18 cellular contexts compared by ENCODE assay signal in genomic region chr20:47120346-47120745, GRCh38.
"Had no signal": no experiment of that assay in that cellular context is flagged by ENCODE, and none has a peak within 500 bp of the region (broad histone marks: within the 10 kb centered on the region; RNA-seq: fewer than 3 reads in every experiment).

No MANE protein-coding gene starts in this region.

- H3K4me3 ChIP-seq: dorsolateral prefrontal cortex, mucosa of descending colon, right lobe of liver, skin epidermis, transverse colon, upper lobe of right lung, uterus had no signal

- H2AFZ ChIP-seq: parathyroid adenoma had no signal

- H3K27ac ChIP-seq: dorsolateral prefrontal cortex, parathyroid adenoma, right lobe of liver, transverse colon, upper lobe of right lung, uterus had no signal

- H3K27me3 ChIP-seq: dorsolateral prefrontal cortex, right lobe of liver, transverse colon, upper lobe of right lung, uterus had no signal

- H3K9ac ChIP-seq: parathyroid adenoma had no signal

- ATAC-seq: mucosa of descending colon; natural killer cell treated with Interleukin-12 subunit alpha and Interleukin-12 subunit beta and Interleukin-15 and Interleukin-18, amount 100 ng/mL, for 72 hours; stimulated activated naive B cell treated with anti-CD40 and anti-IgM and Interleukin-4, amounts not matched to agents 10 μg/mL and 1 μg/mL and 100 μg/mL, for 72 hours; upper lobe of right lung had no signal

- H3K9me3 ChIP-seq: mucosa of descending colon, right lobe of liver, transverse colon, upper lobe of right lung, uterus had no signal

- H3K4me1 ChIP-seq: parathyroid adenoma, right lobe of liver, uterus had no signal

- DNase-seq: dorsolateral prefrontal cortex; effector CD4-positive, alpha-beta T cell; hypothalamus; immature natural killer cell; islet precursor cell; mesenchymal stem cell; mucosa of descending colon; naive B cell; right lobe of liver; stimulated activated CD4-positive, alpha-beta T cell treated with anti-CD3 and anti-CD28 coated beads, Interleukin-15, amount 100 ng/mL, for 24 hours; stimulated activated CD4-positive, alpha-beta T cell treated with anti-CD3 and anti-CD28 coated beads, Interleukin-2, amount 100 ng/mL, for 48 hours; stimulated activated naive B cell treated with anti-CD40 and anti-IgM and Interleukin-4, amounts not matched to agents 10 μg/mL and 1 μg/mL and 100 μg/mL, for 72 hours; transverse colon; upper lobe of right lung; uterus had no signal

- H3K36me3 ChIP-seq: right lobe of liver, transverse colon, upper lobe of right lung, uterus had no signal
